8 cellular contexts compared by ENCODE assay signal in genomic region chr16:89534147-89534788, GRCh38. TPM values are rescaled to one million over a fixed set of nuclear protein-coding genes. Genes with fewer than 3 reads are reported as not detected.
A peak's percentile ranks its signal among the peaks of the same experiment; 100 is the strongest.
DNase-seq lines count a peak whose midpoint lies in the region; ATAC-seq and TF ChIP-seq lines count a peak whose summit lies in the region.

No MANE protein-coding gene starts in this region.

- peak; percentile 63 for ATAC-seq in Right ventricle myocardium superior (ENCODE audit: poor library complexity)

- H3K36me3 Mint-ChIP-seq in activated T-helper 2 cell treated with anti-CD3 and anti-CD28 coated beads, Interferon-gamma antibody, Interleukin-2, Interleukin-4, amounts not matched to agents 10 μg/mL and 5 μg/mL and 100 μg/mL, durations not matched to agents 14 hours and 24 hours and 36 hours (ENCODE audit: low read depth), result peaks cover 59% of the 10 kb centered on the region

- H3K4me1 Mint-ChIP-seq in activated T-helper 2 cell treated with anti-CD3 and anti-CD28 coated beads, Interferon-gamma antibody, Interleukin-2, Interleukin-4, amounts not matched to agents 10 μg/mL and 5 μg/mL and 100 μg/mL, durations not matched to agents 14 hours and 24 hours and 36 hours (ENCODE audit: low read depth), result peaks cover 14% of the 10 kb centered on the region

- TF ChIP-seq POLR2A in tibial nerve (IDR thresholded peaks at IDR 0.05), result no peak

- H3K9me3 ChIP-seq in tibial nerve, result no peaks in the 10 kb centered on the region

- no peak for TF ChIP-seq CTCF in tibial nerve (IDR thresholded peaks at IDR 0.05)

- H3K27me3 ChIP-seq in tibial nerve, result no peaks in the 10 kb centered on the region

- DNase-seq in Right ventricle myocardium superior (no peak), cardiac septum (ENCODE audit: low spot score) (no peak), hippocampal formation (lab: John Stamatoyannopoulos, UW) (peak; percentile 2 to 29), tibial nerve (ENCODE audit: low spot score in 2 of 2) (peak in 1 of 2 donors; percentile 30), glomerular visceral epithelial cell (ENCODE audit: extremely low spot score) (no peak), NCI-H1930 (lab: John Stamatoyannopoulos, UW) (no peak), NCI-H774 (lab: John Stamatoyannopoulos, UW) (no peak)
- no peak for DNase-seq in activated T-helper 2 cell treated with anti-CD3 and anti-CD28 coated beads, Interferon-gamma antibody, Interleukin-2, Interleukin-4, amounts not matched to agents 10 μg/mL and 5 μg/mL and 100 μg/mL, durations not matched to agents 14 hours and 24 hours and 36 hours (ENCODE audit: low spot score)

- peak in 1 of 2 donors; percentile 44 for TF ChIP-seq EP300 in tibial nerve (IDR thresholded peaks at IDR 0.05)

- H3K4me3 Mint-ChIP-seq in activated T-helper 2 cell treated with anti-CD3 and anti-CD28 coated beads, Interferon-gamma antibody, Interleukin-2, Interleukin-4, amounts not matched to agents 10 μg/mL and 5 μg/mL and 100 μg/mL, durations not matched to agents 14 hours and 24 hours and 36 hours (ENCODE audit: low read depth), result no peak overlapping the region

- intact Hi-C loops in Right ventricle myocardium superior (cut with DNase I), result no loop called here
- intact Hi-C loops in cardiac septum (cut with DNase I), result no loop called here
- intact Hi-C loops in activated T-helper 2 cell treated with anti-CD3 and anti-CD28 coated beads, Interferon-gamma antibody, Interleukin-2, Interleukin-4, amounts not matched to agents 10 μg/mL and 5 μg/mL and 100 μg/mL, durations not matched to agents 14 hours and 24 hours and 36 hours (cut with micrococcal nuclease), result no loop called here

- WGBS in tibial nerve, 2 donors, result 63 to 67% methylated on average over 12 of the region's 12 CpGs

- H3K27me3 Mint-ChIP-seq in activated T-helper 2 cell treated with anti-CD3 and anti-CD28 coated beads, Interferon-gamma antibody, Interleukin-2, Interleukin-4, amounts not matched to agents 10 μg/mL and 5 μg/mL and 100 μg/mL, durations not matched to agents 14 hours and 24 hours and 36 hours (ENCODE audit: low read depth), result no peaks in the 10 kb centered on the region

- H3K9me3 Mint-ChIP-seq in activated T-helper 2 cell treated with anti-CD3 and anti-CD28 coated beads, Interferon-gamma antibody, Interleukin-2, Interleukin-4, amounts not matched to agents 10 μg/mL and 5 μg/mL and 100 μg/mL, durations not matched to agents 14 hours and 24 hours and 36 hours, result no peaks in the 10 kb centered on the region

- no peak overlapping the region for H3K4me3 ChIP-seq in tibial nerve

- H3K36me3 ChIP-seq in tibial nerve, result peaks cover 6 to 86% (median 21%) of the 10 kb centered on the region in 3 donors

- peak overlapping the region in 3 of 4 donors; percentile 11 to 51 (median 13) for H3K27ac ChIP-seq in tibial nerve

- H3K27ac Mint-ChIP-seq in activated T-helper 2 cell treated with anti-CD3 and anti-CD28 coated beads, Interferon-gamma antibody, Interleukin-2, Interleukin-4, amounts not matched to agents 10 μg/mL and 5 μg/mL and 100 μg/mL, durations not matched to agents 14 hours and 24 hours and 36 hours, result peak overlapping the region; percentile 34

- H3K4me1 ChIP-seq in tibial nerve, result peaks cover 0 to 19% (median 8%) of the 10 kb centered on the region in 4 donors

RNA-seq across cellular contexts. Expression of gene SPG7, which starts 26.1 kb away (rescaled TPM):
- total RNA-seq in Right ventricle myocardium superior, result 108 TPM
- total RNA-seq in cardiac septum, result 89.5 TPM
- 115 and 125 TPM in 2 replicates for total RNA-seq in activated T-helper 2 cell treated with anti-CD3 and anti-CD28 coated beads, Interferon-gamma antibody, Interleukin-2, Interleukin-4, amounts not matched to agents 10 μg/mL and 5 μg/mL and 100 μg/mL, durations not matched to agents 14 hours and 24 hours and 36 hours
- 100 to 1,000 TPM; 102 to 178 (median 127) TPM for total RNA-seq in tibial nerve

RNA-seq across cellular contexts. Expression of gene RPL13, which starts 26.2 kb away (rescaled TPM):
- 1,044 TPM for total RNA-seq in Right ventricle myocardium superior
- 882 TPM for total RNA-seq in cardiac septum
- total RNA-seq in activated T-helper 2 cell treated with anti-CD3 and anti-CD28 coated beads, Interferon-gamma antibody, Interleukin-2, Interleukin-4, amounts not matched to agents 10 μg/mL and 5 μg/mL and 100 μg/mL, durations not matched to agents 14 hours and 24 hours and 36 hours, result 2,404 and 2,406 TPM in 2 replicates
- total RNA-seq in tibial nerve, result 1,000 to 10,000 TPM; 5,811 to 9,745 (median 6,935) TPM

RNA-seq across cellular contexts. Expression of gene CPNE7, which starts 41.3 kb away (rescaled TPM):
- not detected for total RNA-seq in Right ventricle myocardium superior
- total RNA-seq in cardiac septum, result not detected
- 19.8 and 25.7 TPM in 2 replicates for total RNA-seq in activated T-helper 2 cell treated with anti-CD3 and anti-CD28 coated beads, Interferon-gamma antibody, Interleukin-2, Interleukin-4, amounts not matched to agents 10 μg/mL and 5 μg/mL and 100 μg/mL, durations not matched to agents 14 hours and 24 hours and 36 hours
- 10 to 100 TPM in 1 of 4 donors, 1 to 10 TPM in 1, under 1 TPM in 1, not detected in 1; 0.90 to 10.0 (median 4.2) TPM for total RNA-seq in tibial nerve

RNA-seq across cellular contexts. Expression of gene ANKRD11, which starts 43.9 kb away (rescaled TPM):
- total RNA-seq in Right ventricle myocardium superior (64.9 TPM), cardiac septum (77.9 TPM), tibial nerve (100 to 1,000 TPM; 104 to 177 (median 112) TPM)
- total RNA-seq in activated T-helper 2 cell treated with anti-CD3 and anti-CD28 coated beads, Interferon-gamma antibody, Interleukin-2, Interleukin-4, amounts not matched to agents 10 μg/mL and 5 μg/mL and 100 μg/mL, durations not matched to agents 14 hours and 24 hours and 36 hours, result 142 and 144 TPM in 2 replicates

Comparison
In these comparisons a context has a peak if more than half of its experiments do, and no peak if none do; other contexts are left out.
1. DNase-seq: peak in hippocampal formation (2 of 2); none in Right ventricle myocardium superior (single experiment), cardiac septum (single experiment), activated T-helper 2 cell treated with anti-CD3 and anti-CD28 coated beads, Interferon-gamma antibody, Interleukin-2, Interleukin-4, amounts not matched to agents 10 μg/mL and 5 μg/mL and 100 μg/mL, durations not matched to agents 14 hours and 24 hours and 36 hours (single experiment), glomerular visceral epithelial cell (single experiment), NCI-H1930 (0 of 2) and NCI-H774 (single experiment).